ENCODE assay signal across 1 cellular context in genomic region chr16:28822520-28823290, GRCh38.
TF ChIP-seq lines count a peak whose summit lies in the region.

Gene ATXN2L, plus strand, starts transcription at chr16:28822999. Its CDS starts 261 bp downstream, at chr16:28823260.

TF ChIP-seq in K562, 482 proteins besides CTCF, POLR2A, EP300 and RAD21 (continued from another document and continues in another):
- no peak for TF ChIP-seq NEUROD1 (IDR thresholded peaks at IDR 0.05; ENCODE audit: borderline replicate concordance, low read depth, low read length, partially characterized antibody)
- peak in 1 of 2 experiments; percentile 46; a peak in 1 of 4 replicates for TF ChIP-seq RCOR1 (IDR thresholded peaks at IDR 0.05; ENCODE audit: borderline replicate concordance in 1 of 2, low read depth in 2 of 2, low read length in 2 of 2)
- TF ChIP-seq CSDE1 (IDR thresholded peaks at IDR 0.05) = no peak
- peak; percentile 88 for TF ChIP-seq POLR2G (IDR thresholded peaks at IDR 0.05; ENCODE audit: low read depth, low read length)
- TF ChIP-seq GTF2B (IDR thresholded peaks at IDR 0.05; ENCODE audit: extremely low read depth, insufficient read length) = peak; percentile 16
- TF ChIP-seq POLR2B (IDR thresholded peaks at IDR 0.05; ENCODE audit: low read depth, partially characterized antibody) = peak; percentile 83
- peak; percentile 79 for TF ChIP-seq PHF20 (IDR thresholded peaks at IDR 0.05; ENCODE audit: partially characterized antibody)
- TF ChIP-seq POLR2AphosphoS2 (IDR thresholded peaks at IDR 0.05; ENCODE audit: low read length) = peak; percentile 92; the same call in 1 of the 2 replicates
- TF ChIP-seq CREB1 (IDR thresholded peaks at IDR 0.05) = peak; percentile 92
- peak; percentile 95 for TF ChIP-seq CREB1 (CRISPR knock-in tag; IDR thresholded peaks at IDR 0.05)
- TF ChIP-seq NFATC3 (IDR thresholded peaks at IDR 0.05) = no peak
- TF ChIP-seq MLLT1 (IDR thresholded peaks at IDR 0.05) = no peak
- TF ChIP-seq RUNX1 (IDR thresholded peaks at IDR 0.05; ENCODE audit: low read depth) = 0 out of 2 replicates have a peak, but pooled peaks have one; percentile 30
- TF ChIP-seq ZNF696 (CRISPR knock-in tag; conservative IDR thresholded peaks at IDR 0.05) = no peak
- peak; percentile 88 for TF ChIP-seq THRB (CRISPR knock-in tag; conservative IDR thresholded peaks at IDR 0.05)
- TF ChIP-seq ZNF586 (CRISPR knock-in tag; conservative IDR thresholded peaks at IDR 0.05) = no peak
- peak; percentile 57; the same call in 1 of the 2 replicates for TF ChIP-seq ZFP91 (CRISPR knock-in tag; IDR thresholded peaks at IDR 0.05)
- TF ChIP-seq ZNF76 (CRISPR knock-in tag; IDR thresholded peaks at IDR 0.05; ENCODE audit: borderline replicate concordance) = 0 out of 2 replicates have a peak, but pooled peaks have one; percentile 29
- TF ChIP-seq SP1 (CRISPR knock-in tag; IDR thresholded peaks at IDR 0.05) = peak; percentile 99
- TF ChIP-seq MBD2 (IDR thresholded peaks at IDR 0.05; ENCODE audit: borderline replicate concordance, low read depth) = peak; percentile 72; the same call in 1 of the 2 replicates
- TF ChIP-seq NCOA2 (IDR thresholded peaks at IDR 0.05; ENCODE audit: partially characterized antibody in 2 of 2) = no peak
- no peak for TF ChIP-seq KLF16 (IDR thresholded peaks at IDR 0.05)
- peak; percentile 34; the same call in 1 of the 2 replicates for TF ChIP-seq TCF7 (IDR thresholded peaks at IDR 0.05; ENCODE audit: borderline replicate concordance)
- TF ChIP-seq ZNF639 (CRISPR knock-in tag; conservative IDR thresholded peaks at IDR 0.05 in 1 of 2, IDR thresholded peaks at IDR 0.05 in 1 of 2) = peak in 1 of 2 experiments; percentile 61; a peak in 1 of 4 replicates
- TF ChIP-seq ZNF124 (CRISPR knock-in tag; IDR thresholded peaks at IDR 0.05) = no peak
- peak; percentile 87 for TF ChIP-seq CAMTA2 (CRISPR knock-in tag; conservative IDR thresholded peaks at IDR 0.05)
- no peak for TF ChIP-seq CTCFL (IDR thresholded peaks at IDR 0.05; ENCODE audit: borderline replicate concordance, insufficient read depth, low read depth, low read length, poor library complexity, severe bottlenecking)
- TF ChIP-seq TSHZ1 (CRISPR knock-in tag; IDR thresholded peaks at IDR 0.05) = no peak
- TF ChIP-seq ID3 (CRISPR knock-in tag; IDR thresholded peaks at IDR 0.05) = no peak
- TF ChIP-seq ID3 (tag; IDR thresholded peaks at IDR 0.05) = peak; percentile 83
- TF ChIP-seq DACH1 (IDR thresholded peaks at IDR 0.05; ENCODE audit: partially characterized antibody) = peak; percentile 35
- TF ChIP-seq ZNF23 (CRISPR knock-in tag; IDR thresholded peaks at IDR 0.05) = peak; percentile 54; the same call in 1 of the 2 replicates
- TF ChIP-seq PKNOX1 (IDR thresholded peaks at IDR 0.05) = peak; percentile 73
- TF ChIP-seq NCOA4 (IDR thresholded peaks at IDR 0.05; ENCODE audit: partially characterized antibody) = no peak
- TF ChIP-seq HNRNPL (IDR thresholded peaks at IDR 0.05; ENCODE audit: low read depth, low read length) = peak; percentile 87
- TF ChIP-seq NR2F6 (CRISPR knock-in tag; IDR thresholded peaks at IDR 0.05) = 0 out of 2 replicates have a peak, but pooled peaks have one; percentile 55
- no peak for TF ChIP-seq ZNF780A (CRISPR knock-in tag; IDR thresholded peaks at IDR 0.05)
- TF ChIP-seq ZNF707 (CRISPR knock-in tag; conservative IDR thresholded peaks at IDR 0.05) = no peak
- TF ChIP-seq U2AF2 (optimal IDR thresholded peaks at IDR 0.05; ENCODE audit: low read depth, low read length) = no peak
- TF ChIP-seq PYGO2 (tag; IDR thresholded peaks at IDR 0.05) = no peak
- peak; percentile 90 for TF ChIP-seq EP400 (IDR thresholded peaks at IDR 0.05)
